In the genomic region with DNA sequence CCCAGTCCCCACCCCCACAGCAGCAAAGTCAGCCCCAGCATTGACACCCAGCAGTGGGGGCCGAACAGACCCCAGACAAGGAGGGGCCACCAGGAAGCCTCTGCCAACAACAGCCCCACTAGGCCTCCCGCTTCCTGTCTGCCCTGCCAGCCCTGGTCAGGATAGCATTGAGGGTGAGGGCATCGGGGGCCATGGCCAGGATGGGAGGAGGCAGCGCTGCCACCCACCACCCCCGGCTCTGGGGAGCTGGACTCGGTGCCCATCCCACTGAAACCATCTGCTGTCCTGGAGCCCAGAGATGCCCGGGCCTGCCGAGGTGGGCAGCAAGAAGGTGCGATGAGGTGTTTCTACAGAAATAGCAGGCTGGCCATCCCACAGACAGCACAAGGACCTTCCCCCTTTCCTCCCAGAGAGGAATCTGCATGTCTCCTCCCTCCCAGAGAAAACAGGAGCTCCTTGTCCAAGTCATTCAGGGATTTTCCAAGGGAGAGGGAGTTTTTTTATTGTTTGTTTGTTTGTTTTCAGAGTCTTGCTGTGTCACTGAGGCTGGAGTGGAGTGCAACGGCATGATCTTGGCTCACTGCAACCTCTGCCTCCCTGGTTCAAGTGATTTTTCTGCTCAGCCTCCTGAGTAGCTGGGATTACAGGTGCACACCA, we compare ENCODE assay signal across 20 cellular contexts.
DNase-seq lines count a peak whose midpoint lies in the region; ATAC-seq, FAIRE-seq and TF ChIP-seq lines count a peak whose summit lies in the region.
"Had no signal": no experiment of that assay in that cellular context is flagged by ENCODE, and none has a peak within 500 bp of the region (broad histone marks: within the 10 kb centered on the region; RNA-seq: fewer than 3 reads in every experiment).

No MANE protein-coding gene starts in this region.

- no peak overlapping the region for H2AFZ ChIP-seq in GM12878 (ENCODE audit: control insufficient read depth, low read depth, low read length)

- FAIRE-seq in GM12878 (lab: Jason Lieb, UNC) = no peak
- FAIRE-seq: D721Med had no signal

- H3K79me2 ChIP-seq in GM12878 (ENCODE audit: control insufficient read depth, insufficient read depth, low read length) = no peaks in the 10 kb centered on the region

- no peak overlapping the region for H3K27ac ChIP-seq in GM12878 (ENCODE audit: control insufficient read depth, insufficient read depth)
- H3K27ac ChIP-seq: C4-2B, Peyer's patch had no signal

- WGBS in GM12878 (ENCODE audit: insufficient coverage, insufficient replicate concordance, low lambda C conversion rate, missing lambda C conversion rate) = 45% methylated on average over 10 of the region's 10 CpGs

- no TSS peak for BruUV-seq in GM12878 (replicated peaks; lab: Mats Ljungman, UMichigan)

- CTCF ChIA-PET in GM12878 (lab: Yijun Ruan, JAX) = no interaction called here

- intact Hi-C loops in Right ventricle myocardium superior (cut with DNase I) = no loop called here
- intact Hi-C loops in cardiac septum (cut with DNase I) = no loop called here
- intact Hi-C loops in GM12878 (cut with micrococcal nuclease; ENCODE audit: unreplicated experiment) = no loop called here
- intact Hi-C loops in posterior vena cava (cut with DNase I) = no loop called here

- H3K9me3 ChIP-seq in GM12878 (replicated peaks; ENCODE audit: control insufficient read depth, insufficient read depth, low read length) = no peaks in the 10 kb centered on the region; the same call in 2 of the 3 replicates
- H3K9me3 ChIP-seq: Peyer's patch had no signal

- H3K4me1 ChIP-seq in GM12878 (ENCODE audit: control insufficient read depth, insufficient read depth, low read length) = no peaks in the 10 kb centered on the region
- H3K4me1 ChIP-seq: Peyer's patch had no signal

- no peak for TF ChIP-seq EP300 in GM12878 (IDR thresholded peaks at IDR 0.05; ENCODE audit: borderline replicate concordance in 1 of 2, control insufficient read depth in 1 of 2, low read depth in 2 of 2, low read length in 2 of 2)

- no peaks in the 10 kb centered on the region for H3K36me3 ChIP-seq in GM12878 (ENCODE audit: control insufficient read depth in 2 of 2, insufficient read depth in 2 of 2, low read length in 1 of 2)
- H3K36me3 ChIP-seq: Peyer's patch had no signal

- no peak overlapping the region for H3K4me2 ChIP-seq in GM12878 (ENCODE audit: control insufficient read depth, insufficient read depth)

- no peaks in the 10 kb centered on the region; a peak in 2 of 4 replicates for H3K27me3 ChIP-seq in GM12878 (replicated peaks in 1 of 2; ENCODE audit: control insufficient read depth in 2 of 2, insufficient read depth in 2 of 2, low read length in 1 of 2)

- no peak overlapping the region for H3K9ac ChIP-seq in GM12878 (ENCODE audit: control insufficient read depth, insufficient read depth, low read length)

- no peak overlapping the region for H3K4me3 ChIP-seq in GM12878
- H3K4me3 ChIP-seq: Peyer's patch had no signal

- H4K20me1 ChIP-seq in GM12878 (ENCODE audit: control insufficient read depth, insufficient read depth) = no peaks in the 10 kb centered on the region

- peak; percentile 14 for DNase-seq in Right ventricle myocardium superior
- DNase-seq in cardiac septum (ENCODE audit: low spot score) = no peak
- DNase-seq in Caki2 (ENCODE audit: low read depth) = peak; percentile 78
- no peak for DNase-seq in GM12878 (ENCODE audit: low read depth, low spot score)
- peak; percentile 72 for DNase-seq in posterior vena cava (ENCODE audit: low spot score)
- DNase-seq in HK-2 (ENCODE audit: unreplicated experiment) = no peak
- no peak for DNase-seq in GM13977 (ENCODE audit: low spot score)
- DNase-seq: AML-193, DMS53, GDM1, Karpas-422, MV-4-11, NCI-H1105 treated with DMSO at 0.1 percent for 48 hours, NCI-H226, NCI-H524, NCI-H82, Peyer's patch had no signal

- TF ChIP-seq RAD21 in GM12878 (IDR thresholded peaks at IDR 0.05; ENCODE audit: insufficient read depth, low read depth, low read length) = no peak

- TF ChIP-seq CTCF in GM12878 (IDR thresholded peaks at IDR 0.05 in 2 of 3, conservative IDR thresholded peaks at IDR 0.05 in 1 of 3; ENCODE audit: control insufficient read depth in 2 of 3, extremely low read depth in 1 of 3, insufficient read depth in 1 of 3, low read depth in 3 of 3, low read length in 3 of 3) = no peak
- TF ChIP-seq CTCF in GM13977 (IDR thresholded peaks at IDR 0.05; ENCODE audit: extremely low read depth, insufficient read depth, missing control alignments) = no peak

- TF ChIP-seq POLR2A in GM12878 (IDR thresholded peaks at IDR 0.05; ENCODE audit: low read depth, low read length) = peak; percentile 17; the same call in 1 of the 2 replicates

- POLR2A ChIA-PET in GM12878 (lab: Charles Lee) = no interaction called here

- RAD21 ChIA-PET in GM12878 (lab: Charles Lee; ENCODE audit: unreplicated experiment) = no interaction called here

- ATAC-seq in Right ventricle myocardium superior (ENCODE audit: poor library complexity) (no peak), GM12878 (no peak), GM18858 (IDR thresholded peaks at IDR 0.05; ENCODE audit: unreplicated experiment) (no peak)

- in situ Hi-C loops in Caki2 (cut with HindIII; ENCODE audit: low pct_unique_long_range_greater_than_20kb, low sequenced_read_pairs) = no loop called here
- in situ Hi-C loops in GM12878 (cut with MboI) = no loop called here
- in situ Hi-C loops in GM13977 (cut with MboI; ENCODE audit: low pct_unique_long_range_greater_than_20kb, low sequenced_read_pairs, unreplicated experiment) = no loop called here

- SMC1A ChIA-PET in GM12878 (lab: Charles Lee; ENCODE audit: uncharacterized antibody, unreplicated experiment) = interaction anchor here (1.2 kb wide), 1 partner anchor 54 kb away, joined by 3 read pairs; no protein-coding TSS in a partner anchor

TF ChIP-seq in GM12878, 131 proteins besides CTCF, POLR2A, EP300 and RAD21 (continues in another document):
- TF ChIP-seq NRF1 (conservative IDR thresholded peaks at IDR 0.05; ENCODE audit: low read depth, low read length) = no peak
- TF ChIP-seq, protein P1, sequence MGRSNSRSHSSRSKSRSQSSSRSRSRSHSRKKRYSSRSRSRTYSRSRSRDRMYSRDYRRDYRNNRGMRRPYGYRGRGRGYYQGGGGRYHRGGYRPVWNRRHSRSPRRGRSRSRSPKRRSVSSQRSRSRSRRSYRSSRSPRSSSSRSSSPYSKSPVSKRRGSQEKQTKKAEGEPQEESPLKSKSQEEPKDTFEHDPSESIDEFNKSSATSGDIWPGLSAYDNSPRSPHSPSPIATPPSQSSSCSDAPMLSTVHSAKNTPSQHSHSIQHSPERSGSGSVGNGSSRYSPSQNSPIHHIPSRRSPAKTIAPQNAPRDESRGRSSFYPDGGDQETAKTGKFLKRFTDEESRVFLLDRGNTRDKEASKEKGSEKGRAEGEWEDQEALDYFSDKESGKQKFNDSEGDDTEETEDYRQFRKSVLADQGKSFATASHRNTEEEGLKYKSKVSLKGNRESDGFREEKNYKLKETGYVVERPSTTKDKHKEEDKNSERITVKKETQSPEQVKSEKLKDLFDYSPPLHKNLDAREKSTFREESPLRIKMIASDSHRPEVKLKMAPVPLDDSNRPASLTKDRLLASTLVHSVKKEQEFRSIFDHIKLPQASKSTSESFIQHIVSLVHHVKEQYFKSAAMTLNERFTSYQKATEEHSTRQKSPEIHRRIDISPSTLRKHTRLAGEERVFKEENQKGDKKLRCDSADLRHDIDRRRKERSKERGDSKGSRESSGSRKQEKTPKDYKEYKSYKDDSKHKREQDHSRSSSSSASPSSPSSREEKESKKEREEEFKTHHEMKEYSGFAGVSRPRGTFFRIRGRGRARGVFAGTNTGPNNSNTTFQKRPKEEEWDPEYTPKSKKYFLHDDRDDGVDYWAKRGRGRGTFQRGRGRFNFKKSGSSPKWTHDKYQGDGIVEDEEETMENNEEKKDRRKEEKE (IDR thresholded peaks at IDR 0.05) = no peak
- TF ChIP-seq CHD1 (IDR thresholded peaks at IDR 0.05; ENCODE audit: low read depth, low read length) = no peak
- TF ChIP-seq POU2F2 (IDR thresholded peaks at IDR 0.05; ENCODE audit: borderline replicate concordance, low read depth, low read length) = no peak
- TF ChIP-seq HDGF (IDR thresholded peaks at IDR 0.05) = no peak
- TF ChIP-seq, protein P2, sequence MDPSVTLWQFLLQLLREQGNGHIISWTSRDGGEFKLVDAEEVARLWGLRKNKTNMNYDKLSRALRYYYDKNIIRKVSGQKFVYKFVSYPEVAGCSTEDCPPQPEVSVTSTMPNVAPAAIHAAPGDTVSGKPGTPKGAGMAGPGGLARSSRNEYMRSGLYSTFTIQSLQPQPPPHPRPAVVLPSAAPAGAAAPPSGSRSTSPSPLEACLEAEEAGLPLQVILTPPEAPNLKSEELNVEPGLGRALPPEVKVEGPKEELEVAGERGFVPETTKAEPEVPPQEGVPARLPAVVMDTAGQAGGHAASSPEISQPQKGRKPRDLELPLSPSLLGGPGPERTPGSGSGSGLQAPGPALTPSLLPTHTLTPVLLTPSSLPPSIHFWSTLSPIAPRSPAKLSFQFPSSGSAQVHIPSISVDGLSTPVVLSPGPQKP (IDR thresholded peaks at IDR 0.05; ENCODE audit: low read depth, low read length) = no peak
- no peak for TF ChIP-seq ATF3 (IDR thresholded peaks at IDR 0.05; ENCODE audit: borderline replicate concordance, extremely low read depth, low read depth, low read length)
- no peak for TF ChIP-seq EED (IDR thresholded peaks at IDR 0.05; ENCODE audit: low read depth)
- no peak for TF ChIP-seq NFIC (IDR thresholded peaks at IDR 0.05; ENCODE audit: low read depth, low read length)
- no peak for TF ChIP-seq PAX8 (IDR thresholded peaks at IDR 0.05)
- no peak for TF ChIP-seq ZSCAN29 (IDR thresholded peaks at IDR 0.05)
- no peak for TF ChIP-seq HSF1 (IDR thresholded peaks at IDR 0.05; ENCODE audit: low read depth, low read length)
- TF ChIP-seq SMC3 (IDR thresholded peaks at IDR 0.05; ENCODE audit: borderline replicate concordance, low read length) = no peak
- TF ChIP-seq SMAD5 (IDR thresholded peaks at IDR 0.05; ENCODE audit: low read depth) = no peak
- no peak for TF ChIP-seq RBBP5 (conservative IDR thresholded peaks at IDR 0.05)

Comparison
In these comparisons a context has a peak if more than half of its experiments do, and no peak if none do; other contexts are left out.
1. DNase-seq: peak in Right ventricle myocardium superior (single experiment), Caki2 (single experiment) and posterior vena cava (single experiment); none in cardiac septum (single experiment), GM12878 (single experiment), HK-2 (single experiment) and GM13977 (single experiment).